In the genomic region with DNA sequence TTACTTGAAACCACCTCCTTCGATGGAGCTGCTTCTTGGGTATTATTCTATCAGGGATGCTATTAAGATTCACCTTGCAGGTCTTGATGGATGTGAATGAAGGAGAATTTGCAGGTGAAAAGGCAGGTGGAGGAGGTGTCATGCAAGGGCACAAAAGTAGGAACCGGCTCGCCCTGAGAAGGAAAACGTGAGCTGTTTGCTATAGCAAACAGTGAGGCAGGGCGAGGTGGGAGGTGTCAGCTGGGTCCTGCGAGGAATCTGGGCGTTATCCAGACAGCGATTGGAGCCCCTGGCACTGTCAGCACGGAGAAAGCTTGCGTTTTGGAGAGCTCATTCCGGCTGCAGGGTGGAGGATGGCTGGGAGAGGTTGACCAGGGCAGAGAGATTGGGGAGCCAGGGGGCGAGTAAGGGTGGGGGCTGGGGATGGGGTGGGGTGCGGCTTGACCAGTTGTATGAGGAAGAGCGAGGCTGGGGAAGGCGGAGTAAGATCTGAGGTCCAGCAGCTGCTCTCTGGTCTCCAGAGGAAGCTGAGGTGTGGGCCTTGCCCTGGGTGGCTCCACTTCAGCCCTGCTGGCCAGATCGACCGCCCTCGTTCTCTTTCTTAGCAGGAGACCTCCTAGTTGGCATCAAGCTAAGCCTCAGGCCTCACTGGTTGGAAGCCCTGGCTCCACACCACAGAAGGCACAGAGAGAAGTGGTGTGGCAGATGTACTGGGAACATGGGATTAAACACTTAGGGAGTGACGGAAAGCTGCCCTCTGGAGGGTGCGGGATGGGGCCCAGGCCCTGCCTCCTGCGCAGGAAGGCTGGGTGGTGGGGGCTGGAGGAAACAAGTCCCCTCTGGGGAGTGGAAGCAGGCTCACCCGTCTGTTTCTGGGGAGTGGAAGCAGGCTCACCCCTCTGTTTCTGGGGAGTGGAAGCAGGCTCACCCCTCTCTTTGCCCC, we compare ENCODE assay signal across 1 cellular context.
TF ChIP-seq lines count a peak whose summit lies in the region.

No MANE protein-coding gene starts in this region.

TF ChIP-seq in H1, 55 proteins besides CTCF, POLR2A, EP300 and RAD21:
- TF ChIP-seq SIX5 (IDR thresholded peaks at IDR 0.05; ENCODE audit: low read depth, low read length) (no peak), TBP (IDR thresholded peaks at IDR 0.05; ENCODE audit: low read depth, low read length) (peak; percentile 20; the same call in 1 of the 2 replicates), SIN3A (conservative IDR thresholded peaks at IDR 0.05 in 1 of 2, IDR thresholded peaks at IDR 0.05 in 1 of 2; ENCODE audit: low read depth in 1 of 2, low read length in 2 of 2) (peak in 1 of 2 experiments; percentile 46; a peak in 1 of 4 replicates), TEAD4 (IDR thresholded peaks at IDR 0.05; ENCODE audit: low read depth, low read length) (peak; percentile 7; the same call in 1 of the 2 replicates)
- TF ChIP-seq, protein P1, sequence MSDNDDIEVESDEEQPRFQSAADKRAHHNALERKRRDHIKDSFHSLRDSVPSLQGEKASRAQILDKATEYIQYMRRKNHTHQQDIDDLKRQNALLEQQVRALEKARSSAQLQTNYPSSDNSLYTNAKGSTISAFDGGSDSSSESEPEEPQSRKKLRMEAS (IDR thresholded peaks at IDR 0.05) = peak; percentile 68
